Comparison of ENCODE assay signal across 11 cellular contexts in genomic region chr11:114892381-114893197, GRCh38.
DNase-seq lines count a peak whose midpoint lies in the region; ATAC-seq and TF ChIP-seq lines count a peak whose summit lies in the region.
"Had no signal": no experiment of that assay in that cellular context is flagged by ENCODE, and none has a peak within 500 bp of the region (broad histone marks: within the 10 kb centered on the region; RNA-seq: fewer than 3 reads in every experiment).

No MANE protein-coding gene starts in this region.

- H3K79me2 ChIP-seq in OCI-LY1 (ENCODE audit: insufficient read depth, low read length) = no peaks in the 10 kb centered on the region

- TF ChIP-seq CTCF in AG04450 (IDR thresholded peaks at IDR 0.05; ENCODE audit: low read depth, low read length) (peak; percentile 17), OCI-LY1 (IDR thresholded peaks at IDR 0.05; ENCODE audit: low read length) (peak; percentile 68), glutamatergic neuron (IDR thresholded peaks at IDR 0.05; ENCODE audit: partially characterized antibody, unreplicated experiment) (peak; percentile 63)

- no peak for DNase-seq in AG04450 (ENCODE audit: low read depth, low spot score)
- DNase-seq in ELR (ENCODE audit: low read depth) = peak; percentile 1
- DNase-seq in glutamatergic neuron = peak; percentile 24
- DNase-seq in naive thymus-derived CD4-positive, alpha-beta T cell = no peak
- no peak for DNase-seq in ureter (ENCODE audit: low spot score)
- DNase-seq in NCI-H1694 (lab: John Stamatoyannopoulos, UW) = no peak
- DNase-seq in DMS153 (lab: John Stamatoyannopoulos, UW) = no peak
- DNase-seq: NCI-H1048, pancreas, T-helper 17 cell had no signal

- H4K20me1 ChIP-seq in OCI-LY1 (ENCODE audit: insufficient read depth, low read length) = no peaks in the 10 kb centered on the region

- H3K27me3 Mint-ChIP-seq in glutamatergic neuron (ENCODE audit: unreplicated experiment) = peaks cover 1% of the 10 kb centered on the region
- peaks cover 0 to 18% (median 4%) of the 10 kb centered on the region in 5 donors for H3K27me3 Mint-ChIP-seq in naive thymus-derived CD4-positive, alpha-beta T cell
- H3K27me3 Mint-ChIP-seq: T-helper 17 cell had no signal

- H3K27ac Mint-ChIP-seq in glutamatergic neuron (ENCODE audit: unreplicated experiment) = no peak overlapping the region
- no peak overlapping the region for H3K27ac Mint-ChIP-seq in naive thymus-derived CD4-positive, alpha-beta T cell
- H3K27ac Mint-ChIP-seq: T-helper 17 cell had no signal

- no peak for ATAC-seq in naive thymus-derived CD4-positive, alpha-beta T cell
- ATAC-seq: pancreas, T-helper 17 cell had no signal

- no peaks in the 10 kb centered on the region for H3K27me3 ChIP-seq in AG04450 (ENCODE audit: control insufficient read depth, insufficient read depth, low read length)
- 0 out of 2 replicates have a peak, but pooled peaks cover 4% of the 10 kb centered on the region for H3K27me3 ChIP-seq in OCI-LY1 (ENCODE audit: insufficient read depth, low read length)
- H3K27me3 ChIP-seq in naive thymus-derived CD4-positive, alpha-beta T cell (ENCODE audit: control insufficient read depth in 2 of 2, insufficient read depth in 2 of 2, low read length in 2 of 2) = no peaks in the 10 kb centered on the region
- H3K27me3 ChIP-seq: pancreas had no signal

- H2AFZ ChIP-seq in OCI-LY1 (ENCODE audit: low read length) = no peak overlapping the region

- POLR2A ChIA-PET in AG04450 (lab: Yijun Ruan, JAX) = no interaction called here
- POLR2A ChIA-PET in naive thymus-derived CD4-positive, alpha-beta T cell (lab: Charles Lee) = no interaction called here

- H3K9ac ChIP-seq in OCI-LY1 (ENCODE audit: low read length) = no peak overlapping the region

- no peak overlapping the region for H3K4me3 ChIP-seq in AG04450 (ENCODE audit: low read depth, low read length)
- no peak overlapping the region for H3K4me3 ChIP-seq in OCI-LY1 (ENCODE audit: low read depth, low read length, poor library complexity, severe bottlenecking)
- H3K4me3 ChIP-seq in naive thymus-derived CD4-positive, alpha-beta T cell (ENCODE audit: low read length) = no peak overlapping the region
- H3K4me3 ChIP-seq: pancreas had no signal

- CTCF ChIA-PET in AG04450 (lab: Charles Lee) = no interaction called here
- CTCF ChIA-PET in naive thymus-derived CD4-positive, alpha-beta T cell (lab: Charles Lee) = no interaction called here

- intact Hi-C loops in naive thymus-derived CD4-positive, alpha-beta T cell (cut with micrococcal nuclease) = no loop called here

- no peaks in the 10 kb centered on the region for H3K36me3 ChIP-seq in OCI-LY1 (ENCODE audit: insufficient read depth, low read length)
- H3K36me3 ChIP-seq in naive thymus-derived CD4-positive, alpha-beta T cell (ENCODE audit: control insufficient read depth in 2 of 3, insufficient read depth in 3 of 3, low read length in 3 of 3) = no peaks in the 10 kb centered on the region
- H3K36me3 ChIP-seq: pancreas had no signal

- H3F3A ChIP-seq in OCI-LY1 (ENCODE audit: insufficient read depth, low read length) = no peaks in the 10 kb centered on the region

- peaks cover 5% of the 10 kb centered on the region for H3K9me3 Mint-ChIP-seq in glutamatergic neuron (ENCODE audit: unreplicated experiment)
- H3K9me3 Mint-ChIP-seq in naive thymus-derived CD4-positive, alpha-beta T cell = peaks cover 0 to 6% (median 3%) of the 10 kb centered on the region in 11 donors

- no peaks in the 10 kb centered on the region for H3K9me2 ChIP-seq in OCI-LY1 (ENCODE audit: low read depth, low read length)

- H3K4me2 ChIP-seq in OCI-LY1 (ENCODE audit: low read length) = no peak overlapping the region

- H3K27ac ChIP-seq in AG04450 (ENCODE audit: low read depth, low read length) = no peak overlapping the region
- no peak overlapping the region for H3K27ac ChIP-seq in OCI-LY1 (ENCODE audit: low read depth, low read length, poor library complexity, severe bottlenecking)
- no peak overlapping the region for H3K27ac ChIP-seq in naive thymus-derived CD4-positive, alpha-beta T cell (ENCODE audit: low read depth, low read length)
- H3K27ac ChIP-seq: pancreas had no signal

- peaks cover 20% of the 10 kb centered on the region for H3K4me1 Mint-ChIP-seq in glutamatergic neuron (ENCODE audit: low read depth, unreplicated experiment)
- H3K4me1 Mint-ChIP-seq in naive thymus-derived CD4-positive, alpha-beta T cell = no peaks in the 10 kb centered on the region
- H3K4me1 Mint-ChIP-seq: T-helper 17 cell had no signal

- H3K4me3 Mint-ChIP-seq in glutamatergic neuron (ENCODE audit: unreplicated experiment) = no peak overlapping the region
- no peak overlapping the region for H3K4me3 Mint-ChIP-seq in naive thymus-derived CD4-positive, alpha-beta T cell
- H3K4me3 Mint-ChIP-seq: T-helper 17 cell had no signal

- no peaks in the 10 kb centered on the region for H3K9me3 ChIP-seq in AG04450 (ENCODE audit: control insufficient read depth, insufficient read depth, low read length)
- H3K9me3 ChIP-seq in OCI-LY1 (ENCODE audit: low read length) = no peaks in the 10 kb centered on the region
- H3K9me3 ChIP-seq in naive thymus-derived CD4-positive, alpha-beta T cell (ENCODE audit: control insufficient read depth in 2 of 3, low read length in 3 of 3) = no peaks in the 10 kb centered on the region
- H3K9me3 ChIP-seq: pancreas had no signal

- no peaks in the 10 kb centered on the region for H3K4me1 ChIP-seq in OCI-LY1 (ENCODE audit: insufficient read depth, low read length, severe bottlenecking)
- H3K4me1 ChIP-seq in naive thymus-derived CD4-positive, alpha-beta T cell (ENCODE audit: control insufficient read depth in 2 of 2, insufficient read depth in 2 of 2, low read length in 2 of 2) = no peaks in the 10 kb centered on the region
- H3K4me1 ChIP-seq: pancreas had no signal

- H3K36me3 Mint-ChIP-seq in glutamatergic neuron (ENCODE audit: unreplicated experiment) = no peaks in the 10 kb centered on the region
- H3K36me3 Mint-ChIP-seq in naive thymus-derived CD4-positive, alpha-beta T cell = no peaks in the 10 kb centered on the region

Comparison
In these comparisons a context has a peak if more than half of its experiments do, and no peak if none do; other contexts are left out.
1. DNase-seq: peak in ELR (single experiment) and glutamatergic neuron (single experiment); none in AG04450 (single experiment), naive thymus-derived CD4-positive, alpha-beta T cell (0 of 9), ureter (single experiment), NCI-H1694 (single experiment) and DMS153 (single experiment).
2. CTCF ChIP-seq: peak in every context shown above with its lines; median percentile 68 in OCI-LY1; 63 in glutamatergic neuron; 17 in AG04450.